In genomic region chr22:22418957-22419356, GRCh38 we compare ENCODE assay signal across 38 cellular contexts.
"Had no signal": no experiment of that assay in that cellular context is flagged by ENCODE, and none has a peak within 500 bp of the region (broad histone marks: within the 10 kb centered on the region; RNA-seq: fewer than 3 reads in every experiment).

No MANE protein-coding gene starts in this region.

- FAIRE-seq: astrocyte, bronchial epithelial cell had no signal

- H3K4me3 Mint-ChIP-seq: activated naive CD4-positive, alpha-beta T cell treated with anti-CD3 and anti-CD28 coated beads for 36 hours; activated naive CD4-positive, alpha-beta T cell treated with anti-CD3 and anti-CD28 coated beads, Interleukin-2, amount 10 ng/mL, durations not matched to agents 7 days and 5 days; activated naive CD8-positive, alpha-beta T cell; activated naive CD8-positive, alpha-beta T cell treated with anti-CD3 and anti-CD28 coated beads for 36 hours; activated naive CD8-positive, alpha-beta T cell treated with anti-CD3 and anti-CD28 coated beads, Interleukin-2, amount 10 ng/mL, durations not matched to agents 7 days and 5 days; activated naive CD8-positive, alpha-beta T cell treated with anti-CD3 and anti-CD28 coated beads, Interleukin-2, amount 50 U/mL, for 24 hours; activated T-cell treated with anti-CD3 and anti-CD28 coated beads, Interleukin-2, amount 50 U/mL, for 24 hours; activated T-cell treated with anti-CD3 and anti-CD28 coated beads, Interleukin-2, amount 50 U/mL, for 4 hours; activated T-cell treated with anti-CD3 and anti-CD28 coated beads, Interleukin-2, amount 50 U/mL, for 72 hours; activated T-helper 1 cell treated with anti-CD3 and anti-CD28 coated beads, Interleukin-12 subunit alpha, Interleukin-12 subunit beta, Interleukin-2, Interleukin-4 antibody, amounts not matched to agents 30 ng/mL and 10 ng/mL and 1 ng/mL, durations not matched to agents 14 hours and 24 hours and 36 hours; activated T-helper 17 cell treated with anti-CD3 and anti-CD28 coated beads, Interleukin-2, amount 50 U/mL, for 72 hours; brain; central memory CD8-positive, alpha-beta T cell had no signal

- ATAC-seq: activated naive CD4-positive, alpha-beta T cell treated with anti-CD3 and anti-CD28 coated beads, Interleukin-2, amount 50 U/mL, for 72 hours; activated naive CD8-positive, alpha-beta T cell treated with anti-CD3 and anti-CD28 coated beads, Interleukin-2, amount 50 U/mL, for 24 hours; activated T-cell treated with anti-CD3 and anti-CD28 coated beads, Interleukin-2, amount 50 U/mL, for 4 hours; activated T-cell treated with anti-CD3 and anti-CD28 coated beads, Interleukin-2, amount 50 U/mL, for 72 hours; activated T-helper 17 cell treated with anti-CD3 and anti-CD28 coated beads, Interleukin-2, amount 50 U/mL, for 72 hours; body of pancreas had no signal

- H3K4me1 Mint-ChIP-seq: activated naive CD4-positive, alpha-beta T cell treated with anti-CD3 and anti-CD28 coated beads, Interleukin-2, amount 10 ng/mL, durations not matched to agents 7 days and 5 days; activated naive CD8-positive, alpha-beta T cell treated with anti-CD3 and anti-CD28 coated beads, Interleukin-2, amount 10 ng/mL, durations not matched to agents 7 days and 5 days; activated T-helper 17 cell treated with anti-CD3 and anti-CD28 coated beads, Interleukin-2, amount 50 U/mL, for 72 hours; central memory CD8-positive, alpha-beta T cell had no signal

- DNase-seq: activated effector memory CD4-positive, alpha-beta T cell treated with anti-CD3 and anti-CD28 coated beads, Interleukin-2, amount 50 U/mL, for 16 hours; activated effector memory CD4-positive, alpha-beta T cell treated with Interleukin-2 at 50 U/mL for 16 hours; activated gamma-delta T cell; activated gamma-delta T cell treated with Interleukin-2 at 50 U/mL for 16 hours; activated naive CD4-positive, alpha-beta T cell; activated naive CD4-positive, alpha-beta T cell treated with anti-CD3 and anti-CD28 coated beads for 36 hours; activated naive CD4-positive, alpha-beta T cell treated with anti-CD3 and anti-CD28 coated beads, Interleukin-2, amount 10 ng/mL, durations not matched to agents 7 days and 5 days; activated naive CD4-positive, alpha-beta T cell treated with anti-CD3 and anti-CD28 coated beads, Interleukin-2, amount 50 U/mL, for 16 hours; activated naive CD8-positive, alpha-beta T cell treated with anti-CD3 and anti-CD28 coated beads for 36 hours; activated naive CD8-positive, alpha-beta T cell treated with anti-CD3 and anti-CD28 coated beads, Interleukin-2, amount 10 ng/mL, durations not matched to agents 7 days and 5 days; activated naive CD8-positive, alpha-beta T cell treated with anti-CD3 and anti-CD28 coated beads, Interleukin-2, amount 50 U/mL, for 24 hours; activated T-cell treated with anti-CD3 and anti-CD28 coated beads, Interleukin-2, amount 50 U/mL, for 1 hour; activated T-cell treated with anti-CD3 and anti-CD28 coated beads, Interleukin-2, amount 50 U/mL, for 24 hours; activated T-cell treated with anti-CD3 and anti-CD28 coated beads, Interleukin-2, amount 50 U/mL, for 4 hours; activated T-cell treated with anti-CD3 and anti-CD28 coated beads, Interleukin-2, amount 50 U/mL, for 48 hours; activated T-cell treated with anti-CD3 and anti-CD28 coated beads, Interleukin-2, amount 50 U/mL, for 72 hours; adrenal gland; amniotic stem cell; amygdala; anterior cingulate cortex; aorta; body of pancreas; brain microvascular endothelial cell; caudate nucleus; central memory CD4-positive, alpha-beta T cell; cerebellar nuclear complex had no signal

- H3K4me1 ChIP-seq: adrenal gland, ascending aorta, body of pancreas, breast epithelium had no signal

- H3K9me3 ChIP-seq: adrenal gland, ascending aorta, body of pancreas, breast epithelium had no signal

- H3K27ac Mint-ChIP-seq: activated naive CD4-positive, alpha-beta T cell treated with anti-CD3 and anti-CD28 coated beads for 36 hours; activated naive CD4-positive, alpha-beta T cell treated with anti-CD3 and anti-CD28 coated beads, Interleukin-2, amount 10 ng/mL, durations not matched to agents 7 days and 5 days; activated naive CD4-positive, alpha-beta T cell treated with anti-CD3 and anti-CD28 coated beads, Interleukin-2, amount 50 U/mL, for 72 hours; activated naive CD8-positive, alpha-beta T cell; activated naive CD8-positive, alpha-beta T cell treated with anti-CD3 and anti-CD28 coated beads for 36 hours; activated naive CD8-positive, alpha-beta T cell treated with anti-CD3 and anti-CD28 coated beads, Interleukin-2, amount 10 ng/mL, durations not matched to agents 7 days and 5 days; activated naive CD8-positive, alpha-beta T cell treated with anti-CD3 and anti-CD28 coated beads, Interleukin-2, amount 50 U/mL, for 24 hours; activated T-cell treated with anti-CD3 and anti-CD28 coated beads, Interleukin-2, amount 50 U/mL, for 24 hours; activated T-cell treated with anti-CD3 and anti-CD28 coated beads, Interleukin-2, amount 50 U/mL, for 72 hours; activated T-helper 1 cell treated with anti-CD3 and anti-CD28 coated beads, Interleukin-12 subunit alpha, Interleukin-12 subunit beta, Interleukin-2, Interleukin-4 antibody, amounts not matched to agents 30 ng/mL and 10 ng/mL and 1 ng/mL, durations not matched to agents 14 hours and 24 hours and 36 hours; activated T-helper 17 cell treated with anti-CD3 and anti-CD28 coated beads, Interleukin-2, amount 50 U/mL, for 72 hours; activated T-helper 2 cell treated with anti-CD3 and anti-CD28 coated beads, Interferon-gamma antibody, Interleukin-2, Interleukin-4, amounts not matched to agents 10 μg/mL and 5 μg/mL and 100 μg/mL, durations not matched to agents 14 hours and 24 hours and 36 hours; brain had no signal

- H3K4me3 ChIP-seq: adrenal gland, ascending aorta, body of pancreas, breast epithelium, cardiac muscle cell had no signal

- H3K36me3 Mint-ChIP-seq: activated naive CD4-positive, alpha-beta T cell treated with anti-CD3 and anti-CD28 coated beads, Interleukin-2, amount 10 ng/mL, durations not matched to agents 7 days and 5 days; activated naive CD4-positive, alpha-beta T cell treated with anti-CD3 and anti-CD28 coated beads, Interleukin-2, amount 50 U/mL, for 72 hours; activated naive CD8-positive, alpha-beta T cell; activated naive CD8-positive, alpha-beta T cell treated with anti-CD3 and anti-CD28 coated beads for 36 hours; activated naive CD8-positive, alpha-beta T cell treated with anti-CD3 and anti-CD28 coated beads, Interleukin-2, amount 10 ng/mL, durations not matched to agents 7 days and 5 days; brain had no signal

- H3K27me3 ChIP-seq: ascending aorta, body of pancreas, breast epithelium, cardiac muscle cell had no signal

- H3K27ac ChIP-seq: adrenal gland, ascending aorta, body of pancreas, brain microvascular endothelial cell, breast epithelium, cardiac muscle cell had no signal

- H3K9me3 Mint-ChIP-seq: activated naive CD4-positive, alpha-beta T cell treated with anti-CD3 and anti-CD28 coated beads for 36 hours; activated naive CD4-positive, alpha-beta T cell treated with anti-CD3 and anti-CD28 coated beads, Interleukin-2, amount 10 ng/mL, durations not matched to agents 7 days and 5 days; activated naive CD4-positive, alpha-beta T cell treated with anti-CD3 and anti-CD28 coated beads, Interleukin-2, amount 50 U/mL, for 72 hours; activated naive CD8-positive, alpha-beta T cell treated with anti-CD3 and anti-CD28 coated beads for 36 hours; activated naive CD8-positive, alpha-beta T cell treated with anti-CD3 and anti-CD28 coated beads, Interleukin-2, amount 10 ng/mL, durations not matched to agents 7 days and 5 days; activated naive CD8-positive, alpha-beta T cell treated with anti-CD3 and anti-CD28 coated beads, Interleukin-2, amount 50 U/mL, for 24 hours; activated T-cell treated with anti-CD3 and anti-CD28 coated beads, Interleukin-2, amount 50 U/mL, for 24 hours; activated T-cell treated with anti-CD3 and anti-CD28 coated beads, Interleukin-2, amount 50 U/mL, for 4 hours; activated T-cell treated with anti-CD3 and anti-CD28 coated beads, Interleukin-2, amount 50 U/mL, for 72 hours; activated T-helper 1 cell treated with anti-CD3 and anti-CD28 coated beads, Interleukin-12 subunit alpha, Interleukin-12 subunit beta, Interleukin-2, Interleukin-4 antibody, amounts not matched to agents 30 ng/mL and 10 ng/mL and 1 ng/mL, durations not matched to agents 14 hours and 24 hours and 36 hours; activated T-helper 17 cell treated with anti-CD3 and anti-CD28 coated beads, Interleukin-2, amount 50 U/mL, for 72 hours; activated T-helper 2 cell treated with anti-CD3 and anti-CD28 coated beads, Interferon-gamma antibody, Interleukin-2, Interleukin-4, amounts not matched to agents 10 μg/mL and 5 μg/mL and 100 μg/mL, durations not matched to agents 14 hours and 24 hours and 36 hours; central memory CD8-positive, alpha-beta T cell had no signal

- H3K36me3 ChIP-seq: adrenal gland, ascending aorta, brain microvascular endothelial cell, breast epithelium, cardiac muscle cell had no signal
